In the genomic region with DNA sequence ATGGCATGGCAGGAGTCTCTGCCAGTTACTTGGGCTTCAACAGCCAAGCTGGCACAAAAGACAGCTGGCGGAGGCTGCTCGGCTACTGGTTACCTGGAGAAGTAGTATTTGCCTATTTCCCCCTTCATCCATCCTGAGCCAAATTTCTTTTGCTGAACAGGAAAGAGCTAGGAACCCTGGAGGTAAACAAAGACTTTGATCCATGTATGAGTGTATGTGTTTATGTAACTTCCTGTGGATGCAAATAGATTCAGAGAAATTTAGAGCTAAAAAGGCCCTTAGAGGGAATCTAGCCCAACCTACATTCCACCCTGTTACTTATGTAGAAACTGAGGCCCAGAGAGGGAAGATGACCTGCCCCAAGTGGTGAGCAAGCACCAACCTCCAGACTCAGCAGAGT, we compare ENCODE assay signal across 1 cellular context.
TF ChIP-seq lines count a peak whose summit lies in the region.

No MANE protein-coding gene starts in this region.

TF ChIP-seq in HepG2, 621 proteins besides CTCF, POLR2A, EP300 and RAD21 (continued from another document):
- TF ChIP-seq, protein P1, sequence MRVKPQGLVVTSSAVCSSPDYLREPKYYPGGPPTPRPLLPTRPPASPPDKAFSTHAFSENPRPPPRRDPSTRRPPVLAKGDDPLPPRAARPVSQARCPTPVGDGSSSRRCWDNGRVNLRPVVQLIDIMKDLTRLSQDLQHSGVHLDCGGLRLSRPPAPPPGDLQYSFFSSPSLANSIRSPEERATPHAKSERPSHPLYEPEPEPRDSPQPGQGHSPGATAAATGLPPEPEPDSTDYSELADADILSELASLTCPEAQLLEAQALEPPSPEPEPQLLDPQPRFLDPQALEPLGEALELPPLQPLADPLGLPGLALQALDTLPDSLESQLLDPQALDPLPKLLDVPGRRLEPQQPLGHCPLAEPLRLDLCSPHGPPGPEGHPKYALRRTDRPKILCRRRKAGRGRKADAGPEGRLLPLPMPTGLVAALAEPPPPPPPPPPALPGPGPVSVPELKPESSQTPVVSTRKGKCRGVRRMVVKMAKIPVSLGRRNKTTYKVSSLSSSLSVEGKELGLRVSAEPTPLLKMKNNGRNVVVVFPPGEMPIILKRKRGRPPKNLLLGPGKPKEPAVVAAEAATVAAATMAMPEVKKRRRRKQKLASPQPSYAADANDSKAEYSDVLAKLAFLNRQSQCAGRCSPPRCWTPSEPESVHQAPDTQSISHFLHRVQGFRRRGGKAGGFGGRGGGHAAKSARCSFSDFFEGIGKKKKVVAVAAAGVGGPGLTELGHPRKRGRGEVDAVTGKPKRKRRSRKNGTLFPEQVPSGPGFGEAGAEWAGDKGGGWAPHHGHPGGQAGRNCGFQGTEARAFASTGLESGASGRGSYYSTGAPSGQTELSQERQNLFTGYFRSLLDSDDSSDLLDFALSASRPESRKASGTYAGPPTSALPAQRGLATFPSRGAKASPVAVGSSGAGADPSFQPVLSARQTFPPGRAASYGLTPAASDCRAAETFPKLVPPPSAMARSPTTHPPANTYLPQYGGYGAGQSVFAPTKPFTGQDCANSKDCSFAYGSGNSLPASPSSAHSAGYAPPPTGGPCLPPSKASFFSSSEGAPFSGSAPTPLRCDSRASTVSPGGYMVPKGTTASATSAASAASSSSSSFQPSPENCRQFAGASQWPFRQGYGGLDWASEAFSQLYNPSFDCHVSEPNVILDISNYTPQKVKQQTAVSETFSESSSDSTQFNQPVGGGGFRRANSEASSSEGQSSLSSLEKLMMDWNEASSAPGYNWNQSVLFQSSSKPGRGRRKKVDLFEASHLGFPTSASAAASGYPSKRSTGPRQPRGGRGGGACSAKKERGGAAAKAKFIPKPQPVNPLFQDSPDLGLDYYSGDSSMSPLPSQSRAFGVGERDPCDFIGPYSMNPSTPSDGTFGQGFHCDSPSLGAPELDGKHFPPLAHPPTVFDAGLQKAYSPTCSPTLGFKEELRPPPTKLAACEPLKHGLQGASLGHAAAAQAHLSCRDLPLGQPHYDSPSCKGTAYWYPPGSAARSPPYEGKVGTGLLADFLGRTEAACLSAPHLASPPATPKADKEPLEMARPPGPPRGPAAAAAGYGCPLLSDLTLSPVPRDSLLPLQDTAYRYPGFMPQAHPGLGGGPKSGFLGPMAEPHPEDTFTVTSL (CRISPR knock-in tag; IDR thresholded peaks at IDR 0.05; ENCODE audit: borderline replicate concordance), result peak; percentile 83; the same call in 1 of the 2 replicates
- TF ChIP-seq ZNF549 (CRISPR knock-in tag; IDR thresholded peaks at IDR 0.05) (no peak), ZNF781 (CRISPR knock-in tag; IDR thresholded peaks at IDR 0.05; ENCODE audit: borderline replicate concordance, not compliant biosample characterization) (no peak), GABPA (IDR thresholded peaks at IDR 0.05; ENCODE audit: low read depth, low read length) (no peak), GABPA (CRISPR knock-in tag; IDR thresholded peaks at IDR 0.05; ENCODE audit: low read depth) (peak; percentile 55; the same call in 1 of the 2 replicates), GATAD2A (CRISPR knock-in tag; IDR thresholded peaks at IDR 0.05) (peak; percentile 39; the same call in 1 of the 2 replicates), ZNF335 (CRISPR knock-in tag; IDR thresholded peaks at IDR 0.05) (no peak), POGZ (CRISPR knock-in tag; IDR thresholded peaks at IDR 0.05) (0 out of 2 replicates have a peak, but pooled peaks have one; percentile 25), KLF6 (CRISPR knock-in tag; IDR thresholded peaks at IDR 0.05) (no peak), SUZ12 (IDR thresholded peaks at IDR 0.05; ENCODE audit: low read depth, low read length) (no peak), FOSL2 (CRISPR knock-in tag; IDR thresholded peaks at IDR 0.05) (peak; percentile 48; the same call in 1 of the 2 replicates)
- TF ChIP-seq, protein P2, sequence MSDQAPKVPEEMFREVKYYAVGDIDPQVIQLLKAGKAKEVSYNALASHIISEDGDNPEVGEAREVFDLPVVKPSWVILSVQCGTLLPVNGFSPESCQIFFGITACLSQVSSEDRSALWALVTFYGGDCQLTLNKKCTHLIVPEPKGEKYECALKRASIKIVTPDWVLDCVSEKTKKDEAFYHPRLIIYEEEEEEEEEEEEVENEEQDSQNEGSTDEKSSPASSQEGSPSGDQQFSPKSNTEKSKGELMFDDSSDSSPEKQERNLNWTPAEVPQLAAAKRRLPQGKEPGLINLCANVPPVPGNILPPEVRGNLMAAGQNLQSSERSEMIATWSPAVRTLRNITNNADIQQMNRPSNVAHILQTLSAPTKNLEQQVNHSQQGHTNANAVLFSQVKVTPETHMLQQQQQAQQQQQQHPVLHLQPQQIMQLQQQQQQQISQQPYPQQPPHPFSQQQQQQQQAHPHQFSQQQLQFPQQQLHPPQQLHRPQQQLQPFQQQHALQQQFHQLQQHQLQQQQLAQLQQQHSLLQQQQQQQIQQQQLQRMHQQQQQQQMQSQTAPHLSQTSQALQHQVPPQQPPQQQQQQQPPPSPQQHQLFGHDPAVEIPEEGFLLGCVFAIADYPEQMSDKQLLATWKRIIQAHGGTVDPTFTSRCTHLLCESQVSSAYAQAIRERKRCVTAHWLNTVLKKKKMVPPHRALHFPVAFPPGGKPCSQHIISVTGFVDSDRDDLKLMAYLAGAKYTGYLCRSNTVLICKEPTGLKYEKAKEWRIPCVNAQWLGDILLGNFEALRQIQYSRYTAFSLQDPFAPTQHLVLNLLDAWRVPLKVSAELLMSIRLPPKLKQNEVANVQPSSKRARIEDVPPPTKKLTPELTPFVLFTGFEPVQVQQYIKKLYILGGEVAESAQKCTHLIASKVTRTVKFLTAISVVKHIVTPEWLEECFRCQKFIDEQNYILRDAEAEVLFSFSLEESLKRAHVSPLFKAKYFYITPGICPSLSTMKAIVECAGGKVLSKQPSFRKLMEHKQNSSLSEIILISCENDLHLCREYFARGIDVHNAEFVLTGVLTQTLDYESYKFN (CRISPR knock-in tag; conservative IDR thresholded peaks at IDR 0.05), result peak; percentile 57
